Comparison of ENCODE assay signal across 15 cellular contexts in genomic region chr9:15298362-15298761, GRCh38. TPM values are rescaled to one million over a fixed set of nuclear protein-coding genes. Genes with fewer than 3 reads are reported as not detected.
A peak's percentile ranks its signal among the peaks of the same experiment; 100 is the strongest.
DNase-seq lines count a peak whose midpoint lies in the region; ATAC-seq and TF ChIP-seq lines count a peak whose summit lies in the region.
"Had no signal": no experiment of that assay in that cellular context is flagged by ENCODE, and none has a peak within 500 bp of the region (broad histone marks: within the 10 kb centered on the region; RNA-seq: fewer than 3 reads in every experiment).

No MANE protein-coding gene starts in this region.

- CTCF ChIA-PET in CD4-positive, alpha-beta memory T cell (lab: Charles Lee; ENCODE audit: partially characterized antibody), result interaction anchor here (1.6 to 11.0 kb wide), 2 partner anchors 11 to 15 kb away, joined by 5 to 120 read pairs; partner anchors contain the start of gene TTC39B

- peaks cover 14% of the 10 kb centered on the region for H3K36me3 Mint-ChIP-seq in CD4-positive, CD25-positive, alpha-beta regulatory T cell
- H3K36me3 Mint-ChIP-seq in CD4-positive, alpha-beta memory T cell, result peaks cover 15 to 21% of the 10 kb centered on the region in 2 donors
- H3K36me3 Mint-ChIP-seq in activated T-helper 2 cell treated with anti-CD3 and anti-CD28 coated beads, Interferon-gamma antibody, Interleukin-2, Interleukin-4, amounts not matched to agents 10 μg/mL and 5 μg/mL and 100 μg/mL, durations not matched to agents 14 hours and 24 hours and 36 hours (ENCODE audit: low read depth), result peaks cover 30% of the 10 kb centered on the region
- peaks cover 0 to 20% (median 4%) of the 10 kb centered on the region in 3 donors for H3K36me3 Mint-ChIP-seq in naive thymus-derived CD8-positive, alpha-beta T cell

- DNase-seq in CD4-positive, CD25-positive, alpha-beta regulatory T cell, result no peak
- DNase-seq in CD4-positive, alpha-beta memory T cell, result no peak
- DNase-seq in activated T-helper 2 cell treated with anti-CD3 and anti-CD28 coated beads, Interferon-gamma antibody, Interleukin-2, Interleukin-4, amounts not matched to agents 10 μg/mL and 5 μg/mL and 100 μg/mL, durations not matched to agents 14 hours and 24 hours and 36 hours (ENCODE audit: low spot score), result no peak
- DNase-seq in naive thymus-derived CD8-positive, alpha-beta T cell, result peak in 1 of 10 donors; percentile 17
- DNase-seq in foreskin melanocyte (no peak), GM13976 (ENCODE audit: low spot score) (no peak)
- DNase-seq: activated CD4-positive, CD25-positive, alpha-beta regulatory T cell treated with anti-CD3 and anti-CD28 coated beads, Interleukin-2, amount 50 U/mL, for 72 hours; effector CD4-positive, alpha-beta T cell; HFFc6; KBM-7; NCI-H1436 treated with DMSO at 0.1 percent for 48 hours; NK-92 treated with Interleukin-12 subunit alpha and Interleukin-12 subunit beta, amount 100 ng/mL, for 24 hours had no signal

- H3K27me3 Mint-ChIP-seq in CD4-positive, CD25-positive, alpha-beta regulatory T cell, result no peaks in the 10 kb centered on the region
- H3K27me3 Mint-ChIP-seq in CD4-positive, alpha-beta memory T cell, result no peaks in the 10 kb centered on the region
- H3K27me3 Mint-ChIP-seq in activated T-helper 2 cell treated with anti-CD3 and anti-CD28 coated beads, Interferon-gamma antibody, Interleukin-2, Interleukin-4, amounts not matched to agents 10 μg/mL and 5 μg/mL and 100 μg/mL, durations not matched to agents 14 hours and 24 hours and 36 hours (ENCODE audit: low read depth), result no peaks in the 10 kb centered on the region
- H3K27me3 Mint-ChIP-seq in naive thymus-derived CD8-positive, alpha-beta T cell, result no peaks in the 10 kb centered on the region

- POLR2A ChIA-PET in CD4-positive, alpha-beta memory T cell (lab: Charles Lee; ENCODE audit: partially characterized antibody), result interaction anchor here (0.6 to 9.9 kb wide), 3 partner anchors 10 to 124 kb away, joined by 3 to 197 read pairs (median 4); partner anchors contain the start of genes SNAPC3 and TTC39B
- POLR2A ChIA-PET in naive thymus-derived CD8-positive, alpha-beta T cell (lab: Charles Lee), result interaction anchor here (1.0 to 9.4 kb wide), 3 partner anchors 9 to 212 kb away, joined by 3 to 129 read pairs (median 19); partner anchors contain the start of genes PSIP1 and TTC39B

- in situ Hi-C loops in GM13976 (cut with MboI; ENCODE audit: low sequenced_read_pairs, unreplicated experiment), result loop anchor here (25.0 kb wide), 1 partner anchor 114 kb away; the partner anchor contains the start of gene SNAPC3

- peaks cover 30 to 82% (median 63%) of the 10 kb centered on the region in 4 donors for H3K4me1 Mint-ChIP-seq in CD4-positive, CD25-positive, alpha-beta regulatory T cell
- H3K4me1 Mint-ChIP-seq in CD4-positive, alpha-beta memory T cell, result peaks cover 58 to 81% (median 71%) of the 10 kb centered on the region in 4 donors
- peaks cover 68% of the 10 kb centered on the region for H3K4me1 Mint-ChIP-seq in activated T-helper 2 cell treated with anti-CD3 and anti-CD28 coated beads, Interferon-gamma antibody, Interleukin-2, Interleukin-4, amounts not matched to agents 10 μg/mL and 5 μg/mL and 100 μg/mL, durations not matched to agents 14 hours and 24 hours and 36 hours (ENCODE audit: low read depth)
- peaks cover 40 to 84% (median 82%) of the 10 kb centered on the region in 4 donors for H3K4me1 Mint-ChIP-seq in naive thymus-derived CD8-positive, alpha-beta T cell

- peaks cover 0 to 7% (median 0%) of the 10 kb centered on the region in 7 donors for H3K9me3 Mint-ChIP-seq in CD4-positive, CD25-positive, alpha-beta regulatory T cell
- H3K9me3 Mint-ChIP-seq in CD4-positive, alpha-beta memory T cell, result peaks cover 0 to 2% (median 0%) of the 10 kb centered on the region in 8 donors
- H3K9me3 Mint-ChIP-seq in activated T-helper 2 cell treated with anti-CD3 and anti-CD28 coated beads, Interferon-gamma antibody, Interleukin-2, Interleukin-4, amounts not matched to agents 10 μg/mL and 5 μg/mL and 100 μg/mL, durations not matched to agents 14 hours and 24 hours and 36 hours, result peaks cover 9% of the 10 kb centered on the region
- H3K9me3 Mint-ChIP-seq in naive thymus-derived CD8-positive, alpha-beta T cell, result peaks cover 0 to 9% (median 2%) of the 10 kb centered on the region in 9 donors

- peak overlapping the region; percentile 78 to 87 (median 82) for H3K4me3 Mint-ChIP-seq in CD4-positive, CD25-positive, alpha-beta regulatory T cell
- H3K4me3 Mint-ChIP-seq in CD4-positive, alpha-beta memory T cell, result peak overlapping the region; percentile 79 to 93 (median 84)
- H3K4me3 Mint-ChIP-seq in activated T-helper 2 cell treated with anti-CD3 and anti-CD28 coated beads, Interferon-gamma antibody, Interleukin-2, Interleukin-4, amounts not matched to agents 10 μg/mL and 5 μg/mL and 100 μg/mL, durations not matched to agents 14 hours and 24 hours and 36 hours (ENCODE audit: low read depth), result peak overlapping the region; percentile 60
- H3K4me3 Mint-ChIP-seq in naive thymus-derived CD8-positive, alpha-beta T cell, result peak overlapping the region; percentile 76 to 92 (median 84)
- H3K4me3 Mint-ChIP-seq: HFFc6 had no signal

- H3K36me3 ChIP-seq in CD4-positive, CD25-positive, alpha-beta regulatory T cell (ENCODE audit: control insufficient read depth, insufficient read depth, low read length), result no peaks in the 10 kb centered on the region
- H3K36me3 ChIP-seq in CD4-positive, alpha-beta memory T cell (ENCODE audit: insufficient read depth, low read length), result no peaks in the 10 kb centered on the region
- H3K36me3 ChIP-seq: BLaER1 had no signal

- H3K27me3 ChIP-seq in CD4-positive, CD25-positive, alpha-beta regulatory T cell (ENCODE audit: control insufficient read depth, insufficient read depth, low read length), result no peaks in the 10 kb centered on the region
- no peaks in the 10 kb centered on the region for H3K27me3 ChIP-seq in CD4-positive, alpha-beta memory T cell (ENCODE audit: insufficient read depth, low read length)
- H3K27me3 ChIP-seq: BLaER1 had no signal

- intact Hi-C loops in CD4-positive, alpha-beta memory T cell (cut with micrococcal nuclease), result loop anchor here (2.0 kb wide), 1 partner anchor 254 kb away; the partner anchor contains the start of gene CCDC171
- intact Hi-C loops in activated T-helper 2 cell treated with anti-CD3 and anti-CD28 coated beads, Interferon-gamma antibody, Interleukin-2, Interleukin-4, amounts not matched to agents 10 μg/mL and 5 μg/mL and 100 μg/mL, durations not matched to agents 14 hours and 24 hours and 36 hours (cut with micrococcal nuclease), result loop anchor here (2.0 to 5.0 kb wide), 4 partner anchors 212 to 626 kb away; partner anchors contain the start of genes CCDC171 and PSIP1

- peaks cover 78% of the 10 kb centered on the region for H3K4me1 ChIP-seq in CD4-positive, CD25-positive, alpha-beta regulatory T cell (ENCODE audit: control insufficient read depth, insufficient read depth, low read length, poor library complexity, severe bottlenecking)
- H3K4me1 ChIP-seq in CD4-positive, alpha-beta memory T cell (ENCODE audit: insufficient read depth, low read length), result peaks cover 81% of the 10 kb centered on the region

- TF ChIP-seq CTCF in GM13976 (IDR thresholded peaks at IDR 0.05; ENCODE audit: borderline replicate concordance, control extremely low read depth, extremely low read depth, insufficient read depth, missing control alignments), result no peak

- no peaks in the 10 kb centered on the region for H3K9me3 ChIP-seq in CD4-positive, CD25-positive, alpha-beta regulatory T cell (ENCODE audit: control insufficient read depth in 2 of 2, low read length in 2 of 2)
- H3K9me3 ChIP-seq in CD4-positive, alpha-beta memory T cell (ENCODE audit: control insufficient read depth in 1 of 2, low read length in 2 of 2), result no peaks in the 10 kb centered on the region

- peak overlapping the region; percentile 89 for H3K27ac ChIP-seq in CD4-positive, CD25-positive, alpha-beta regulatory T cell (ENCODE audit: insufficient read depth, low read length, poor library complexity, severe bottlenecking)
- peak overlapping the region; percentile 84 for H3K27ac ChIP-seq in CD4-positive, alpha-beta memory T cell (ENCODE audit: low read depth, low read length)
- H3K27ac ChIP-seq: BLaER1 had no signal

- H3K27ac Mint-ChIP-seq in CD4-positive, CD25-positive, alpha-beta regulatory T cell, result peak overlapping the region; percentile 96 to 99 (median 98)
- H3K27ac Mint-ChIP-seq in CD4-positive, alpha-beta memory T cell, result peak overlapping the region; percentile 92 to 99 (median 98)
- H3K27ac Mint-ChIP-seq in activated T-helper 2 cell treated with anti-CD3 and anti-CD28 coated beads, Interferon-gamma antibody, Interleukin-2, Interleukin-4, amounts not matched to agents 10 μg/mL and 5 μg/mL and 100 μg/mL, durations not matched to agents 14 hours and 24 hours and 36 hours, result peak overlapping the region; percentile 98
- H3K27ac Mint-ChIP-seq in naive thymus-derived CD8-positive, alpha-beta T cell, result peak overlapping the region; percentile 93 to 100 (median 97)
- H3K27ac Mint-ChIP-seq: HFFc6 had no signal

- H3K4me3 ChIP-seq in CD4-positive, CD25-positive, alpha-beta regulatory T cell (ENCODE audit: low read depth, low read length), result peak overlapping the region; percentile 77
- H3K4me3 ChIP-seq in CD4-positive, alpha-beta memory T cell (ENCODE audit: low read length in 2 of 2), result no peak overlapping the region
- H3K4me3 ChIP-seq: BLaER1 had no signal

- ATAC-seq in CD4-positive, CD25-positive, alpha-beta regulatory T cell (ENCODE audit: low read depth in 2 of 2), result no peak
- ATAC-seq in naive thymus-derived CD8-positive, alpha-beta T cell, result no peak
- no peak for ATAC-seq in HG03521 (IDR thresholded peaks at IDR 0.05; ENCODE audit: unreplicated experiment)
- ATAC-seq: left lobe of liver had no signal

RNA-seq across cellular contexts. Expression of gene TTC39B, which starts 8.7 kb away (rescaled TPM):
- 42.7 TPM for total RNA-seq in CD4-positive, CD25-positive, alpha-beta regulatory T cell
- 10 to 100 TPM in 1 of 4 donors, 1 to 10 TPM in 3; 4.0 to 10.4 (median 8.6) TPM for polyA plus RNA-seq in CD4-positive, CD25-positive, alpha-beta regulatory T cell
- total RNA-seq in CD4-positive, alpha-beta memory T cell, result 10 to 100 TPM; 29.0 to 30.2 TPM
- polyA plus RNA-seq in CD4-positive, alpha-beta memory T cell, result 10 to 100 TPM; 10.5 to 10.8 TPM
- 8.9 and 10.5 TPM in 2 replicates for total RNA-seq in activated T-helper 2 cell treated with anti-CD3 and anti-CD28 coated beads, Interferon-gamma antibody, Interleukin-2, Interleukin-4, amounts not matched to agents 10 μg/mL and 5 μg/mL and 100 μg/mL, durations not matched to agents 14 hours and 24 hours and 36 hours
- total RNA-seq in naive thymus-derived CD8-positive, alpha-beta T cell, result 10 to 100 TPM; 43.9 to 44.8 TPM
- polyA plus RNA-seq in naive thymus-derived CD8-positive, alpha-beta T cell, result 10 to 100 TPM in 2 of 3 donors, 1 to 10 TPM in 1; 4.5 to 13.0 (median 10.1) TPM
